In genomic region chr11:67083786-67084366, GRCh38 we compare ENCODE assay signal across 23 cellular contexts. TPM values are rescaled to one million over a fixed set of nuclear protein-coding genes. Genes with fewer than 3 reads are reported as not detected.
A peak's percentile ranks its signal among the peaks of the same experiment; 100 is the strongest.
DNase-seq lines count a peak whose midpoint lies in the region; ATAC-seq, FAIRE-seq and TF ChIP-seq lines count a peak whose summit lies in the region.
"Had no signal": no experiment of that assay in that cellular context is flagged by ENCODE, and none has a peak within 500 bp of the region (broad histone marks: within the 10 kb centered on the region; RNA-seq: fewer than 3 reads in every experiment).

No MANE protein-coding gene starts in this region.

- no peak overlapping the region for H3K27ac Mint-ChIP-seq in mesothelial cell of epicardium
- H3K27ac Mint-ChIP-seq: CD14-positive monocyte; CD4-positive, alpha-beta memory T cell; IgD-negative memory B cell had no signal

- no peak overlapping the region for H3K9ac ChIP-seq in IMR-90 (ENCODE audit: low read depth, low read length)
- no peak overlapping the region for H3K9ac ChIP-seq in H1 (replicated peaks in 1 of 4; ENCODE audit: extremely low read depth in 1 of 4, low read depth in 3 of 4, low read length in 3 of 4)

- H3K14ac ChIP-seq in IMR-90 (replicated peaks; ENCODE audit: low read depth, low read length), result no peak overlapping the region
- no peak overlapping the region for H3K14ac ChIP-seq in H1 (ENCODE audit: insufficient read length)

- no peak overlapping the region for H2BK5ac ChIP-seq in IMR-90 (ENCODE audit: low read depth, low read length, poor library complexity, severe bottlenecking)
- H2BK5ac ChIP-seq in H1 (ENCODE audit: low read depth, low read length), result no peak overlapping the region

- H3K9me3 ChIP-seq in IMR-90 (ENCODE audit: control insufficient read depth, insufficient read depth, low read length) (no peaks in the 10 kb centered on the region), H1 (ENCODE audit: insufficient read depth in 2 of 2, low read depth in 1 of 2, low read length in 1 of 2) (no peaks in the 10 kb centered on the region)
- H3K9me3 ChIP-seq: BLaER1, HAP-1 had no signal

- H3K4ac ChIP-seq in IMR-90 (ENCODE audit: low read depth, low read length) (no peak overlapping the region), H1 (replicated peaks; ENCODE audit: insufficient read length, low read depth, low read length) (no peak overlapping the region)

- H2BK20ac ChIP-seq in IMR-90 (ENCODE audit: low read depth, low read length) (no peak overlapping the region), H1 (ENCODE audit: low read length) (0 out of 2 replicates have a peak overlapping the region, but pooled peaks have one; percentile 55)

- no TSS peak for BruUV-seq in IMR-90 (replicated peaks; lab: Mats Ljungman, UMichigan)

- H3K4me1 ChIP-seq in IMR-90 (ENCODE audit: control insufficient read depth, insufficient read depth, low read length), result no peaks in the 10 kb centered on the region; the same call in 1 of the 2 replicates
- H3K4me1 ChIP-seq in H1 (replicated peaks in 1 of 4; ENCODE audit: control insufficient read depth in 3 of 4, insufficient read depth in 4 of 4, low read length in 3 of 4), result peaks cover 0 to 3% (median 1%) of the 10 kb centered on the region in 4 experiments; a peak in 1 of 7 replicates

- no peaks in the 10 kb centered on the region for H3K9me3 Mint-ChIP-seq in mesothelial cell of epicardium
- H3K9me3 Mint-ChIP-seq: CD14-positive monocyte; CD4-positive, alpha-beta memory T cell; IgD-negative memory B cell had no signal

- no peak for TF ChIP-seq CTCF in IMR-90 (conservative IDR thresholded peaks at IDR 0.05; ENCODE audit: low read depth, low read length)
- TF ChIP-seq CTCF in H1 (IDR thresholded peaks at IDR 0.05; ENCODE audit: control extremely low read depth in 1 of 3, insufficient read depth in 1 of 3, low read depth in 1 of 3, low read length in 3 of 3), result no peak
- no peak for TF ChIP-seq CTCF in GM10266 (IDR thresholded peaks at IDR 0.05; ENCODE audit: control insufficient read depth, insufficient read depth, low read depth, missing control alignments)
- no peak for TF ChIP-seq CTCF in mesothelial cell of epicardium (IDR thresholded peaks at IDR 0.05; ENCODE audit: unreplicated experiment)

- no peaks in the 10 kb centered on the region for H3K79me1 ChIP-seq in IMR-90 (ENCODE audit: low read depth in 1 of 2, low read length in 2 of 2)
- 0 out of 2 replicates have a peak, but pooled peaks cover 2% of the 10 kb centered on the region for H3K79me1 ChIP-seq in H1 (ENCODE audit: low read depth, low read length)

- DNase-seq in EH (ENCODE audit: low read depth), result peak; percentile 14
- DNase-seq in IMR-90, result no peak
- peak; percentile 29 for DNase-seq in RPMI7951 (ENCODE audit: low read depth)
- DNase-seq in H1 (ENCODE audit: low read depth in 1 of 2, low spot score in 2 of 2), result no peak
- DNase-seq in GM10266 (ENCODE audit: extremely low spot score), result no peak
- DNase-seq in mesothelial cell of epicardium (ENCODE audit: low spot score in 2 of 2, unreplicated experiment in 2 of 2), result no peak
- DNase-seq in GM19238 (ENCODE audit: insufficient read length, low spot score), result no peak
- DNase-seq: 8988T; CD4-positive, alpha-beta memory T cell; DMS153; DMS79; GF-D8 had no signal

- TF ChIP-seq RAD21 in IMR-90 (IDR thresholded peaks at IDR 0.05; ENCODE audit: low read length), result no peak
- TF ChIP-seq RAD21 in H1 (IDR thresholded peaks at IDR 0.05 in 1 of 2, conservative IDR thresholded peaks at IDR 0.05 in 1 of 2; ENCODE audit: low read depth in 2 of 2, low read length in 2 of 2), result no peak

- POLR2A ChIA-PET in IMR-90 (lab: Charles Lee; ENCODE audit: unreplicated experiment) (interaction anchor here (0.6 kb wide), 1 partner anchor 20 kb away, joined by 4 read pairs; no protein-coding TSS in a partner anchor), H1 (lab: Charles Lee; ENCODE audit: partially characterized antibody) (interaction anchor here (0.6 to 4.0 kb wide), 4 partner anchors 11 to 156 kb away, joined by 3 to 19 read pairs (median 4); no protein-coding TSS in a partner anchor)

- FAIRE-seq in H1 (lab: Jason Lieb, UNC), result no peak
- FAIRE-seq: GM12878, GM19239 had no signal

- CTCF ChIA-PET in IMR-90 (lab: Yijun Ruan, JAX) (no interaction called here), H1 (lab: Charles Lee; ENCODE audit: partially characterized antibody) (interaction anchor here (0.6 to 5.2 kb wide), 9 partner anchors 11 to 178 kb away, joined by 3 to 23 read pairs (median 4); no protein-coding TSS in a partner anchor)

- H3K27me3 ChIP-seq in IMR-90 (ENCODE audit: control insufficient read depth, insufficient read depth, low read length) (no peaks in the 10 kb centered on the region), H1 (replicated peaks in 1 of 4; ENCODE audit: control insufficient read depth in 3 of 4, extremely low read depth in 1 of 4, insufficient read depth in 3 of 4, low read length in 3 of 4) (no peaks in the 10 kb centered on the region)
- H3K27me3 ChIP-seq: BLaER1 had no signal

- no peak for TF ChIP-seq POLR2A in IMR-90 (IDR thresholded peaks at IDR 0.05; ENCODE audit: low read depth, low read length)
- no peak for TF ChIP-seq POLR2A in H1 (IDR thresholded peaks at IDR 0.05; ENCODE audit: control extremely low read depth in 1 of 2, low read depth in 2 of 2, low read length in 2 of 2)

- no peak overlapping the region for H2AFZ ChIP-seq in IMR-90 (replicated peaks; ENCODE audit: low read length, poor library complexity)
- H2AFZ ChIP-seq in H1 (ENCODE audit: low read length), result no peak overlapping the region

- H2BK15ac ChIP-seq in IMR-90 (ENCODE audit: low read depth, low read length) (no peak overlapping the region), H1 (ENCODE audit: low read length) (no peak overlapping the region)

- H3K23ac ChIP-seq in IMR-90 (ENCODE audit: low read depth, low read length) (no peak overlapping the region), H1 (ENCODE audit: insufficient read length) (no peak overlapping the region)

- H3K4me1 Mint-ChIP-seq in mesothelial cell of epicardium, result peaks cover 12% of the 10 kb centered on the region

- in situ Hi-C loops in IMR-90 (cut with MboI; ENCODE audit: low sequenced_read_pairs), result loop anchor here (10.0 kb wide), 1 partner anchor 231 kb away; no protein-coding TSS in a partner anchor

- no peak overlapping the region for H3K56ac ChIP-seq in IMR-90 (ENCODE audit: extremely low read depth, insufficient read depth, low read length)
- H3K56ac ChIP-seq in H1 (replicated peaks; ENCODE audit: insufficient read length, low read depth, low read length), result no peak overlapping the region

- ATAC-seq in IMR-90 (ENCODE audit: low read depth) (no peak), HG02759 (IDR thresholded peaks at IDR 0.05; ENCODE audit: unreplicated experiment) (no peak)
- ATAC-seq: GM12878 had no signal

- H3K27ac ChIP-seq in IMR-90 (ENCODE audit: insufficient read depth, low read length) (no peak overlapping the region), H1 (ENCODE audit: low read depth, low read length) (no peak overlapping the region)
- H3K27ac ChIP-seq: BLaER1, HL-60 had no signal

- no peak overlapping the region for H4K5ac ChIP-seq in IMR-90 (ENCODE audit: low read depth, low read length)
- H4K5ac ChIP-seq in H1 (ENCODE audit: insufficient read length, low read depth, low read length), result no peak overlapping the region

- no peak overlapping the region for H3K18ac ChIP-seq in IMR-90 (ENCODE audit: low read depth, low read length)
- no peak overlapping the region for H3K18ac ChIP-seq in H1 (ENCODE audit: extremely low read depth, low read length)

- H3K36me3 Mint-ChIP-seq in mesothelial cell of epicardium, result no peaks in the 10 kb centered on the region
- H3K36me3 Mint-ChIP-seq: CD4-positive, alpha-beta memory T cell; IgD-negative memory B cell had no signal

- H2BK12ac ChIP-seq in H1 (ENCODE audit: low read depth, low read length), result 0 out of 2 replicates have a peak overlapping the region, but pooled peaks have one; percentile 17

- no peak overlapping the region for H3K4me3 Mint-ChIP-seq in mesothelial cell of epicardium
- H3K4me3 Mint-ChIP-seq: CD4-positive, alpha-beta memory T cell had no signal

- H4K8ac ChIP-seq in IMR-90 (ENCODE audit: low read depth in 2 of 2, low read length in 2 of 2) (no peak overlapping the region), H1 (ENCODE audit: extremely low read depth, insufficient read depth, low read length) (no peak overlapping the region)

- no peaks in the 10 kb centered on the region; the same call in 1 of the 2 replicates for H3K23me2 ChIP-seq in H1 (ENCODE audit: low read depth, low read length)

- no peak overlapping the region for H2BK120ac ChIP-seq in IMR-90 (ENCODE audit: low read depth, low read length)
- no peak overlapping the region for H2BK120ac ChIP-seq in H1 (replicated peaks; ENCODE audit: low read depth, low read length)

- H3K4me2 ChIP-seq in IMR-90 (ENCODE audit: low read depth, low read length), result no peak overlapping the region
- no peak overlapping the region for H3K4me2 ChIP-seq in H1 (ENCODE audit: insufficient read depth in 1 of 2, low read depth in 2 of 2, low read length in 2 of 2)

- WGBS in IMR-90 (ENCODE audit: extremely low coverage in 2 of 2, insufficient read length in 1 of 2), 2 experiments, result 82% methylated on average over 5 of the region's 8 CpGs; no CpG with 5 or more reads in 1 of the 2 experiments
- WGBS in H1 (ENCODE audit: extremely low coverage in 1 of 2, insufficient coverage in 1 of 2, insufficient read length in 1 of 2, insufficient replicate concordance in 2 of 2, low coverage in 1 of 2, low lambda C conversion rate in 2 of 2, missing lambda C conversion rate in 1 of 2), 2 experiments, result 93% methylated on average over 8 of the region's 8 CpGs; no CpG with 5 or more reads in 1 of the 2 experiments

- H4K91ac ChIP-seq in IMR-90 (ENCODE audit: insufficient read depth, low read depth, low read length) (no peak overlapping the region), H1 (replicated peaks; ENCODE audit: insufficient read length, low read length) (no peak overlapping the region)

- H2AK5ac ChIP-seq in IMR-90 (ENCODE audit: low read depth, low read length) (0 out of 2 replicates have a peak overlapping the region, but pooled peaks have one; percentile 16), H1 (ENCODE audit: low read depth, low read length) (no peak overlapping the region)

- H3K4me3 ChIP-seq in IMR-90 (ENCODE audit: insufficient read depth, low read depth, low read length), result no peak overlapping the region
- H3K4me3 ChIP-seq in H1 (ENCODE audit: extremely low read depth in 1 of 4, insufficient read depth in 2 of 4, low read depth in 3 of 4, low read length in 4 of 4), result no peak overlapping the region
- H3K4me3 ChIP-seq: BLaER1, GM12878, HAP-1 had no signal

- dilution Hi-C loops in IMR-90 (cut with HindIII; ENCODE audit: low sequenced_read_pairs, unreplicated experiment), result no loop called here

- H3K27me3 Mint-ChIP-seq in mesothelial cell of epicardium (ENCODE audit: low read depth), result no peaks in the 10 kb centered on the region

- H2AK9ac ChIP-seq in IMR-90 (replicated peaks; ENCODE audit: low read depth, low read length, poor library complexity), result peak overlapping the region; percentile 55

- H3K79me2 ChIP-seq in H1 (ENCODE audit: control insufficient read depth in 1 of 2, insufficient read depth in 2 of 2, low read length in 2 of 2), result no peaks in the 10 kb centered on the region

- H3K9me1 ChIP-seq in IMR-90 (ENCODE audit: insufficient read depth, low read length), result no peaks in the 10 kb centered on the region

- H4K20me1 ChIP-seq in IMR-90 (ENCODE audit: insufficient read depth, low read length) (no peaks in the 10 kb centered on the region), H1 (replicated peaks in 1 of 2; ENCODE audit: control insufficient read depth in 1 of 2, insufficient read depth in 2 of 2, low read length in 2 of 2) (no peaks in the 10 kb centered on the region)
- H4K20me1 ChIP-seq: BLaER1 had no signal

- intact Hi-C loops in IMR-90 (cut with micrococcal nuclease), result loop anchor here (5.0 kb wide), 1 partner anchor 158 kb away; no protein-coding TSS in a partner anchor

- H3K36me3 ChIP-seq in IMR-90 (ENCODE audit: control insufficient read depth, insufficient read depth, low read length), result no peaks in the 10 kb centered on the region
- H3K36me3 ChIP-seq in H1 (ENCODE audit: control insufficient read depth in 2 of 4, insufficient read depth in 4 of 4, low read length in 3 of 4), result no peaks in the 10 kb centered on the region
- H3K36me3 ChIP-seq: BLaER1, HAP-1 had no signal

- no peak for TF ChIP-seq EP300 in H1 (IDR thresholded peaks at IDR 0.05; ENCODE audit: borderline replicate concordance in 1 of 2, low read depth in 2 of 2, low read length in 2 of 2)

RNA-seq across cellular contexts. Expression of gene RHOD, which starts 27.2 kb away (rescaled TPM):
- total RNA-seq in IMR-90 (2012; rRNA removed) (4.7 and 5.3 TPM in 2 replicates), mesothelial cell of epicardium (19.1 to 20.7 TPM (median 19.5 TPM) in 3 replicates)
- polyA plus RNA-seq in IMR-90 (2012; rRNA removed) (10.9 and 13.4 TPM in 2 replicates), H1 (2011; rRNA removed) (17.6 and 23.7 TPM in 2 replicates)
- polyA plus RNA-seq in IMR-90 (2012; cell fraction: cytosol; rRNA removed), result 17.8 and 23.1 TPM in 2 replicates
- 5.5 and 8.8 TPM in 2 replicates for polyA plus RNA-seq in IMR-90 (2012; cell fraction: nucleus; rRNA removed; ENCODE audit: low replicate concordance)
- total RNA-seq in RPMI7951 (2014; rRNA removed; shearing (Covaris generic)), result 3.1 and 3.9 TPM in 2 replicates
- total RNA-seq in H1 (2021; fragmentation: NEBNext Ultra II Directional; extraction: Animal tissue kit (Norgen Biotek cat#: 25700)), result 10.5 and 12.1 TPM in 2 replicates
- 19.2 TPM for polyA plus RNA-seq in H1 (2011; cell fraction: cytosol; rRNA removed)
- 14.9 TPM for polyA plus RNA-seq in H1 (2011; cell fraction: nucleus; rRNA removed)
- polyA plus RNA-seq in H1 (2012, experiment 1 of 2), result 5.0 to 14.1 TPM (median 11.5 TPM) in 4 replicates
- 9.3 TPM for polyA plus RNA-seq in H1 (2012, experiment 2 of 2)
- polyA plus RNA-seq in H1 (2013, experiment 1 of 2), result 9.9 TPM
- polyA plus RNA-seq in H1 (2013, experiment 2 of 2), result 10.5 TPM
- polyA minus RNA-seq in H1 (2011; rRNA and poly(A)+ RNA removed), result 3.1 and 3.4 TPM in 2 replicates
- 5.1 TPM for polyA minus RNA-seq in H1 (2011; cell fraction: cytosol; rRNA and poly(A)+ RNA removed)
- 3.1 TPM for polyA minus RNA-seq in H1 (2011; cell fraction: nucleus; rRNA and poly(A)+ RNA removed)
- total RNA-seq: Daoy, H4, HT1080 had no signal
- polyA plus RNA-seq: CD14-positive monocyte had no signal

RNA-seq across cellular contexts. Expression of gene KDM2A, which starts 35.2 kb away (rescaled TPM):
- total RNA-seq in IMR-90 (2012; rRNA removed) (26.7 and 27.8 TPM in 2 replicates), mesothelial cell of epicardium (135 to 142 TPM (median 138 TPM) in 3 replicates)
- polyA plus RNA-seq in IMR-90 (2012; rRNA removed) (42.6 and 47.5 TPM in 2 replicates), H1 (2011; rRNA removed) (55.4 and 62.0 TPM in 2 replicates)
- polyA plus RNA-seq in IMR-90 (2012; cell fraction: cytosol; rRNA removed), result 21.5 and 29.5 TPM in 2 replicates
- 160 and 177 TPM in 2 replicates for polyA plus RNA-seq in IMR-90 (2012; cell fraction: nucleus; rRNA removed; ENCODE audit: low replicate concordance)
- total RNA-seq in RPMI7951 (2014; rRNA removed; shearing (Covaris generic)), result 20.4 and 21.7 TPM in 2 replicates
- 56.6 and 66.2 TPM in 2 replicates for total RNA-seq in H1 (2021; fragmentation: NEBNext Ultra II Directional; extraction: Animal tissue kit (Norgen Biotek cat#: 25700))
- polyA plus RNA-seq in H1 (2011; cell fraction: cytosol; rRNA removed), result 45.5 TPM
- polyA plus RNA-seq in H1 (2011; cell fraction: nucleus; rRNA removed), result 136 TPM
- 40.5 to 48.7 TPM (median 46.0 TPM) in 4 replicates for polyA plus RNA-seq in H1 (2012, experiment 1 of 2)
- 22.4 TPM for polyA plus RNA-seq in H1 (2012, experiment 2 of 2)
- polyA plus RNA-seq in H1 (2013, experiment 1 of 2), result 40.0 TPM
- 35.7 TPM for polyA plus RNA-seq in H1 (2013, experiment 2 of 2)
- polyA minus RNA-seq in H1 (2011; rRNA and poly(A)+ RNA removed), result 95.4 and 97.5 TPM in 2 replicates
- polyA minus RNA-seq in H1 (2011; cell fraction: cytosol; rRNA and poly(A)+ RNA removed), result 46.6 TPM
- polyA minus RNA-seq in H1 (2011; cell fraction: nucleus; rRNA and poly(A)+ RNA removed), result 75.4 TPM

Comparison
In these comparisons a context has a peak if more than half of its experiments do, and no peak if none do; other contexts are left out.
1. DNase-seq: peak in EH (single experiment) and RPMI7951 (single experiment); none in IMR-90 (single experiment), H1 (0 of 2), GM10266 (single experiment), mesothelial cell of epicardium (0 of 2) and GM19238 (single experiment).